In the genomic region with DNA sequence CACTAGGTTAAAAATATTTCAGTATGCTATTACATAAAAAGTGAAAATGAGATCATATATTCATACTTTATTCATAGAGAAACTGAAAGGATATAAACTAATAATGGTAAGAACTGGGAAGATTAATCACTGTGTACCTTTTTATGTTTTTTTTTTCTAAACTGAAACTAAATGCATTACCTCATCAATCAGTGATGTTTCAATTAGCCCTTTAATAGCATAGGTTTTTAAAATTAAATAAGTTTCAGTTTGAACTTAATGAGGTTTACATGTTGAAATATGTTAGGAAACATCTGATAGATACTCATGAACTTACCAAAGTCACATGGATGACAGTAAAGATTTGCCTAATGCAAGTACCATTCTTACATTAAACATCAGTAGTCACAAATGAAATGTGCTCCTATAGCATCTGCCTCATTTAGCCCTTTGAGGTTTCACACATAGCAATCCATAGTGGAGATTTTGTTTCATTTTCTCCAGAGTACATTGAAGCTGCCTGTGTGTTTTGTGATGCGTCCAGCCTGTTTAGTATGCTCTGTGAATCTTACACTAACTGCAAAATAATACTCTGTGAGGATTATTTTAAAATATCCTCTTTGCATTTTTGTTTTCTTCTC, we compare ENCODE assay signal across 8 cellular contexts. TPM values are rescaled to one million over a fixed set of nuclear protein-coding genes. Genes with fewer than 3 reads are reported as not detected.
A peak's percentile ranks its signal among the peaks of the same experiment; 100 is the strongest.
DNase-seq lines count a peak whose midpoint lies in the region; ATAC-seq and TF ChIP-seq lines count a peak whose summit lies in the region.

No MANE protein-coding gene starts in this region.

- H3K4me3 Mint-ChIP-seq in H9 = no peak overlapping the region; a peak in 1 of 5 replicates

- H3K79me2 ChIP-seq in ACC112 (ENCODE audit: control insufficient read depth, insufficient read depth, low read length, unreplicated experiment) (peaks cover 63% of the 10 kb centered on the region), MM.1S (ENCODE audit: low read length) (peaks cover 43% of the 10 kb centered on the region), H9 (ENCODE audit: insufficient read depth, low read length) (peaks cover 3% of the 10 kb centered on the region; the same call in 1 of the 2 replicates)

- H3K36me3 ChIP-seq in ACC112 (ENCODE audit: insufficient read depth, low read length) (no peaks in the 10 kb centered on the region), MM.1S (replicated peaks; ENCODE audit: insufficient read depth, low read length) (no peaks in the 10 kb centered on the region), left ventricle myocardium inferior (no peaks in the 10 kb centered on the region)

- no peak overlapping the region for H3K18ac ChIP-seq in H9 (ENCODE audit: insufficient read length, low read depth, low read length)

- no peak overlapping the region for H4K91ac ChIP-seq in H9 (ENCODE audit: insufficient read length, low read depth, low read length)

- H3K23me2 ChIP-seq in H9 (ENCODE audit: insufficient read length, low read depth, low read length, poor library complexity, severe bottlenecking) = no peaks in the 10 kb centered on the region

- no peak overlapping the region for H2BK120ac ChIP-seq in H9 (ENCODE audit: low read depth, low read length, poor library complexity, severe bottlenecking)

- no peaks in the 10 kb centered on the region for H3K9me3 Mint-ChIP-seq in H9

- no peak overlapping the region for H3K23ac ChIP-seq in H9 (ENCODE audit: insufficient read length, low read depth, low read length)

- H2AK5ac ChIP-seq in H9 (ENCODE audit: insufficient read length, low read length) = no peak overlapping the region

- H3K4me2 ChIP-seq in MM.1S (ENCODE audit: low read depth, low read length) = peak overlapping the region; percentile 26; the same call in 1 of the 2 replicates
- H3K4me2 ChIP-seq in H9 (ENCODE audit: insufficient read depth, insufficient read length, low read length) = no peak overlapping the region

- H3K9ac ChIP-seq in MM.1S (ENCODE audit: low read length) (no peak overlapping the region), H9 (ENCODE audit: extremely low read depth, insufficient read length, low read length) (no peak overlapping the region)

- H3F3A ChIP-seq in MM.1S (ENCODE audit: insufficient read depth, low read length) = no peaks in the 10 kb centered on the region

- peaks cover 4% of the 10 kb centered on the region for H3K79me1 ChIP-seq in H9 (ENCODE audit: insufficient read depth, low read depth, low read length, poor library complexity, severe bottlenecking)

- H3K14ac ChIP-seq in H9 (ENCODE audit: insufficient read depth, low read length) = no peak overlapping the region

- H3K9me3 ChIP-seq in MM.1S (replicated peaks; ENCODE audit: insufficient read depth, low read length) = no peaks in the 10 kb centered on the region
- H3K9me3 ChIP-seq in left ventricle myocardium inferior (replicated peaks) = no peaks in the 10 kb centered on the region
- H3K9me3 ChIP-seq in H9 (ENCODE audit: control insufficient read depth, low read depth, low read length) = no peaks in the 10 kb centered on the region

- peak; percentile 46 for ATAC-seq in GM19351 (IDR thresholded peaks at IDR 0.05; ENCODE audit: unreplicated experiment)

- H3K27ac Mint-ChIP-seq in H9 = peak overlapping the region in 1 of 3 experiments; percentile 23; a peak in 1 of 7 replicates

- H3K56ac ChIP-seq in H9 (ENCODE audit: insufficient read length, low read depth, low read length) = no peak overlapping the region

- H2AFZ ChIP-seq in ACC112 (ENCODE audit: low read length, unreplicated experiment) = peak overlapping the region; percentile 52
- H2AFZ ChIP-seq in MM.1S (ENCODE audit: low read length) = no peak overlapping the region
- H2AFZ ChIP-seq in H9 (ENCODE audit: low read length) = no peak overlapping the region

- TF ChIP-seq CTCF in MM.1S (IDR thresholded peaks at IDR 0.05; ENCODE audit: low read length) = no peak
- no peak for TF ChIP-seq CTCF in left ventricle myocardium inferior (IDR thresholded peaks at IDR 0.05; ENCODE audit: borderline replicate concordance)
- TF ChIP-seq CTCF in H9 (conservative IDR thresholded peaks at IDR 0.05) = no peak

- no CpG with 5 or more reads among the region's 1 CpG for WGBS in H9 (ENCODE audit: extremely low coverage, insufficient read length, low lambda C conversion rate)

- H3K36me3 Mint-ChIP-seq in H9 (ENCODE audit: insufficient read depth in 1 of 3, low read depth in 3 of 3) = peaks cover 4 to 5% (median 5%) of the 10 kb centered on the region in 3 experiments

- H3K27ac ChIP-seq in ACC112 (ENCODE audit: low read depth, low read length) = peak overlapping the region; percentile 1; the same call in 1 of the 2 replicates
- no peak overlapping the region for H3K27ac ChIP-seq in MM.1S (ENCODE audit: low read length)
- peak overlapping the region; percentile 77 for H3K27ac ChIP-seq in left ventricle myocardium inferior (replicated peaks)
- no peak overlapping the region for H3K27ac ChIP-seq in H9 (ENCODE audit: insufficient read length, low read depth, low read length)

- H2BK5ac ChIP-seq in H9 (ENCODE audit: insufficient read length, low read length) = no peak overlapping the region

- H3K4me3 ChIP-seq in ACC112 (ENCODE audit: low read depth, low read length) (peak overlapping the region; percentile 61), MM.1S (ENCODE audit: low read length) (no peak overlapping the region), left ventricle myocardium inferior (peak overlapping the region; percentile 25)

- no peaks in the 10 kb centered on the region for H3K27me3 Mint-ChIP-seq in H9 (ENCODE audit: low read depth)

- no peak overlapping the region for H4K8ac ChIP-seq in H9 (replicated peaks; ENCODE audit: insufficient read length, low read depth, low read length)

- no peaks in the 10 kb centered on the region for H3K9me2 ChIP-seq in MM.1S (replicated peaks; ENCODE audit: insufficient read depth, low read length)

- H3K4me1 ChIP-seq in ACC112 (ENCODE audit: control insufficient read depth, insufficient read depth, low read length, unreplicated experiment) (peaks cover 52% of the 10 kb centered on the region), MM.1S (ENCODE audit: low read length) (peaks cover 16% of the 10 kb centered on the region), left ventricle myocardium inferior (peaks cover 96% of the 10 kb centered on the region), H9 (ENCODE audit: insufficient read depth, low read length) (peaks cover 6% of the 10 kb centered on the region)

- no peak overlapping the region for H3K4ac ChIP-seq in H9 (ENCODE audit: low read depth, low read length)

- H2BK12ac ChIP-seq in H9 (ENCODE audit: insufficient read length, low read depth, low read length) = no peak overlapping the region

- no peak overlapping the region for H2BK20ac ChIP-seq in H9 (ENCODE audit: low read depth, low read length, poor library complexity, severe bottlenecking)

- no peak overlapping the region for H4K5ac ChIP-seq in H9 (ENCODE audit: insufficient read length, low read depth, low read length)

- no peak overlapping the region for H2BK15ac ChIP-seq in H9 (ENCODE audit: low read depth, low read length)

- H4K20me1 ChIP-seq in MM.1S (ENCODE audit: insufficient read depth, low read length) (no peaks in the 10 kb centered on the region), H9 (ENCODE audit: control insufficient read depth, insufficient read depth, insufficient read length) (no peaks in the 10 kb centered on the region)

- H3K27me3 ChIP-seq in ACC112 (ENCODE audit: insufficient read depth, low read length) = no peaks in the 10 kb centered on the region
- no peaks in the 10 kb centered on the region for H3K27me3 ChIP-seq in MM.1S (replicated peaks; ENCODE audit: insufficient read depth, low read length)
- no peaks in the 10 kb centered on the region for H3K27me3 ChIP-seq in left ventricle myocardium inferior (ENCODE audit: low read depth)
- H3K27me3 ChIP-seq in H9 (ENCODE audit: insufficient read depth, low read length) = no peaks in the 10 kb centered on the region

- peaks cover 24 to 33% of the 10 kb centered on the region in 2 experiments for H3K4me1 Mint-ChIP-seq in H9

- DNase-seq in MM.1S (no peak), left ventricle myocardium inferior (no peak), mesenteric fat pad (ENCODE audit: low spot score) (no peak), H9 (no peak), dermis blood vessel endothelial cell (no peak), NCI-H1436 treated with DMSO at 0.1 percent for 48 hours (lab: John Stamatoyannopoulos, UW) (no peak)

- no peak overlapping the region for H3T11ph ChIP-seq in H9 (ENCODE audit: low read length)

- intact Hi-C loops in left ventricle myocardium inferior (cut with micrococcal nuclease) = no loop called here

RNA-seq across cellular contexts. Expression of a gene that starts 8.9 kb away (rescaled TPM):
- total RNA-seq in left ventricle myocardium inferior = 120 TPM
- 23.6 TPM for total RNA-seq in mesenteric fat pad
- 27.0 and 29.4 TPM in 2 replicates for total RNA-seq in H9 (2021)
- 29.8 and 35.8 TPM in 2 replicates for total RNA-seq in dermis blood vessel endothelial cell

Comparison
In these comparisons a context has a peak if more than half of its experiments do, and no peak if none do; other contexts are left out.
1. H3K27ac ChIP-seq: peak in ACC112 (single experiment) and left ventricle myocardium inferior (single experiment); none in MM.1S (single experiment) and H9 (single experiment).